Comparison of ENCODE assay signal across 1 cellular context in the genomic region with DNA sequence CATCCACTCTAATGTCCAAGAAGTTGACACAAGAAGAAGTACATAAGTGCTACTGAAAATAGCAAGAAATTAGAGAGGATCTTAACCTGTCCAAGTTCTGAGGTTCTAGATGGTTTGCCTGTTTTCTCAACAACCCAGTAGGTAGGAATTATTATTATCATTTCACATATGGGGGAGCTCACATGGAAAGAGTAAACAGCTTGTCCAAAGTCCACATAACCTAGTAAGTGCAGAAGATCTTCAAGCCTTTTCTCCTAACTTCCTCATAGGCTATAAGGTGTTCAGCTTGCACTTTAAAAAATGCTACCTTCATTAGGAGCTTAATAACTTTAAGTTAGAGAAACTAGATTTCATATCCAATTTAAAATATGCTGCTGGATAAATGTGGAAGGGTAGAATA.
TF ChIP-seq lines count a peak whose summit lies in the region.

No MANE protein-coding gene starts in this region.

TF ChIP-seq in IMR-90, 13 proteins besides CTCF, POLR2A, EP300 and RAD21 (continued from another document):
- TF ChIP-seq, protein P1, sequence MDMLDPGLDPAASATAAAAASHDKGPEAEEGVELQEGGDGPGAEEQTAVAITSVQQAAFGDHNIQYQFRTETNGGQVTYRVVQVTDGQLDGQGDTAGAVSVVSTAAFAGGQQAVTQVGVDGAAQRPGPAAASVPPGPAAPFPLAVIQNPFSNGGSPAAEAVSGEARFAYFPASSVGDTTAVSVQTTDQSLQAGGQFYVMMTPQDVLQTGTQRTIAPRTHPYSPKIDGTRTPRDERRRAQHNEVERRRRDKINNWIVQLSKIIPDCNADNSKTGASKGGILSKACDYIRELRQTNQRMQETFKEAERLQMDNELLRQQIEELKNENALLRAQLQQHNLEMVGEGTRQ (IDR thresholded peaks at IDR 0.05; ENCODE audit: low read depth, low read length) = no peak
- TF ChIP-seq CHD1 (IDR thresholded peaks at IDR 0.05; ENCODE audit: low read depth, low read length) (no peak), FOS (IDR thresholded peaks at IDR 0.05; ENCODE audit: low read depth, low read length) (no peak), CEBPB (IDR thresholded peaks at IDR 0.05; ENCODE audit: low read depth, low read length) (no peak), RFX5 (IDR thresholded peaks at IDR 0.05; ENCODE audit: low read depth, low read length) (no peak)
